ENCODE assay signal across 1 cellular context in genomic region chr3:132535575-132536441, GRCh38.
TF ChIP-seq lines count a peak whose summit lies in the region.

No MANE protein-coding gene starts in this region.

TF ChIP-seq in WTC11, 78 proteins besides CTCF, POLR2A, EP300 and RAD21 (continued from another document):
- no peak for TF ChIP-seq E2F4 (CRISPR knock-in tag; IDR thresholded peaks at IDR 0.05; ENCODE audit: borderline replicate concordance, low read depth)
- no peak for TF ChIP-seq JAZF1 (CRISPR knock-in tag; IDR thresholded peaks at IDR 0.05)
- no peak for TF ChIP-seq PRRX2 (CRISPR knock-in tag; IDR thresholded peaks at IDR 0.05)
- no peak for TF ChIP-seq EMX1 (CRISPR knock-in tag; IDR thresholded peaks at IDR 0.05)
